23 cellular contexts compared by ENCODE assay signal in the genomic region with DNA sequence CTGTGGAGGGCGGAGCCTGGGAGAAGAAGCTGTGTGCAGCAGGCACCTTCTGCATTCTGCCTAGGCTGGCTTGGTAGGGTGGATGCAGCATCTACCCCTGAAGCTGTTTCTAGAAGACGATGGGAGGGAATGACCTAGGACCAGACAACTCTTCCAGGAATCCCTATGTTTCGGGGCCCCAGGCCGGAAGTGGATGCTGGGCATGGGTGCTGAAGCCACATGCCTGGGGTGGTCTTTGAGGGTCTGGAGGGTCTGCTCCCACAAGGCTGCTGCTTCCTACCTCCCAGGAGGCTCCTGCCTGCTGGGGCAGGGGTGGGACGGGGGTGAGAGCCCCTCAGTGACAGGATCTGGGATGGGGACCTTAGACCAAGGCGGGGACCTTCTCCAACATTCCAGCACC.
DNase-seq lines count a peak whose midpoint lies in the region; ATAC-seq and TF ChIP-seq lines count a peak whose summit lies in the region.
"Had no signal": no experiment of that assay in that cellular context is flagged by ENCODE, and none has a peak within 500 bp of the region (broad histone marks: within the 10 kb centered on the region; RNA-seq: fewer than 3 reads in every experiment).

No MANE protein-coding gene starts in this region.

- ATAC-seq in HG03175 (IDR thresholded peaks at IDR 0.05; ENCODE audit: unreplicated experiment): no peak
- ATAC-seq: HCT116, K562 had no signal

- no peak for TF ChIP-seq CTCF in WERI-Rb-1 (IDR thresholded peaks at IDR 0.05; ENCODE audit: low read depth, low read length)
- no peak for TF ChIP-seq CTCF in type B pancreatic cell (conservative IDR thresholded peaks at IDR 0.05)

- no peak overlapping the region for H3K27ac ChIP-seq in WERI-Rb-1
- H3K27ac ChIP-seq: C4-2B, Peyer's patch, SJCRH30 had no signal

- intact Hi-C loops in activated CD4-positive, alpha-beta memory T cell treated with anti-CD3 and anti-CD28 coated beads for 36 hours (cut with micrococcal nuclease): no loop called here

- CTCF ChIA-PET in activated CD4-positive, alpha-beta memory T cell treated with anti-CD3 and anti-CD28 coated beads for 36 hours (lab: Charles Lee): interaction anchor here (5.3 kb wide), 1 partner anchor 77 kb away, joined by 37 read pairs; no protein-coding TSS in a partner anchor
- CTCF ChIA-PET in activated CD4-positive, alpha-beta memory T cell treated with anti-CD3 and anti-CD28 coated beads, Interleukin-2, amount 10 ng/mL, durations not matched to agents 7 days and 5 days (lab: Charles Lee): no interaction called here

- H3K27me3 ChIP-seq in WERI-Rb-1 (ENCODE audit: insufficient read depth, low read depth, severe bottlenecking): no peaks in the 10 kb centered on the region
- H3K27me3 ChIP-seq: MG63, Peyer's patch had no signal

- DNase-seq in activated CD4-positive, alpha-beta memory T cell treated with anti-CD3 and anti-CD28 coated beads for 36 hours: peak; percentile 8
- DNase-seq in activated CD4-positive, alpha-beta memory T cell treated with anti-CD3 and anti-CD28 coated beads, Interleukin-2, amount 10 ng/mL, durations not matched to agents 7 days and 5 days: no peak
- DNase-seq in WERI-Rb-1 (peak; percentile 11), mesenteric fat pad (ENCODE audit: low spot score) (peak; percentile 47), type B pancreatic cell (ENCODE audit: extremely low spot score, unreplicated experiment) (peak; percentile 45)
- DNase-seq in activated naive CD4-positive, alpha-beta T cell (lab: John Stamatoyannopoulos, UW): no peak
- DNase-seq: AML-193; Calu3; CD8-positive, alpha-beta memory T cell; DMS153; GOT3; MG63; NCI-H1048; NCI-H1417 treated with DMSO at 0.1 percent for 48 hours; NCI-H187; NCI-H446; NCI-H526; SJCRH30 had no signal

- peaks cover 2% of the 10 kb centered on the region for H3K9me3 ChIP-seq in WERI-Rb-1 (ENCODE audit: severe bottlenecking)
- H3K9me3 ChIP-seq: MG63, Peyer's patch, SJCRH30 had no signal

- H3K4me3 Mint-ChIP-seq in activated CD4-positive, alpha-beta memory T cell treated with anti-CD3 and anti-CD28 coated beads for 36 hours: no peak overlapping the region
- H3K4me3 Mint-ChIP-seq in activated CD4-positive, alpha-beta memory T cell treated with anti-CD3 and anti-CD28 coated beads, Interleukin-2, amount 10 ng/mL, durations not matched to agents 7 days and 5 days: no peak overlapping the region
- no peak overlapping the region for H3K4me3 Mint-ChIP-seq in type B pancreatic cell
- H3K4me3 Mint-ChIP-seq: CD8-positive, alpha-beta memory T cell had no signal

- H3K36me3 Mint-ChIP-seq in activated CD4-positive, alpha-beta memory T cell treated with anti-CD3 and anti-CD28 coated beads for 36 hours: no peaks in the 10 kb centered on the region
- H3K36me3 Mint-ChIP-seq in activated CD4-positive, alpha-beta memory T cell treated with anti-CD3 and anti-CD28 coated beads, Interleukin-2, amount 10 ng/mL, durations not matched to agents 7 days and 5 days (ENCODE audit: low read depth): no peaks in the 10 kb centered on the region
- H3K36me3 Mint-ChIP-seq in type B pancreatic cell: no peaks in the 10 kb centered on the region
- H3K36me3 Mint-ChIP-seq: CD8-positive, alpha-beta memory T cell had no signal

- no peak overlapping the region for H3K4me3 ChIP-seq in WERI-Rb-1 (ENCODE audit: low read depth, low read length)
- H3K4me3 ChIP-seq: K562, MG63, Peyer's patch, SJCRH30 had no signal

- POLR2A ChIA-PET in activated CD4-positive, alpha-beta memory T cell treated with anti-CD3 and anti-CD28 coated beads for 36 hours (lab: Charles Lee): no interaction called here
- POLR2A ChIA-PET in activated CD4-positive, alpha-beta memory T cell treated with anti-CD3 and anti-CD28 coated beads, Interleukin-2, amount 10 ng/mL, durations not matched to agents 7 days and 5 days (lab: Charles Lee): no interaction called here

- H3K27ac Mint-ChIP-seq in activated CD4-positive, alpha-beta memory T cell treated with anti-CD3 and anti-CD28 coated beads for 36 hours: no peak overlapping the region
- H3K27ac Mint-ChIP-seq in activated CD4-positive, alpha-beta memory T cell treated with anti-CD3 and anti-CD28 coated beads, Interleukin-2, amount 10 ng/mL, durations not matched to agents 7 days and 5 days: no peak overlapping the region
- H3K27ac Mint-ChIP-seq in type B pancreatic cell: no peak overlapping the region
- H3K27ac Mint-ChIP-seq: CD8-positive, alpha-beta memory T cell had no signal

- H3K4me1 Mint-ChIP-seq in activated CD4-positive, alpha-beta memory T cell treated with anti-CD3 and anti-CD28 coated beads for 36 hours (ENCODE audit: low read depth): no peaks in the 10 kb centered on the region
- no peaks in the 10 kb centered on the region for H3K4me1 Mint-ChIP-seq in activated CD4-positive, alpha-beta memory T cell treated with anti-CD3 and anti-CD28 coated beads, Interleukin-2, amount 10 ng/mL, durations not matched to agents 7 days and 5 days
- H3K4me1 Mint-ChIP-seq in type B pancreatic cell (ENCODE audit: unreplicated experiment): no peaks in the 10 kb centered on the region

- no peaks in the 10 kb centered on the region for H3K36me3 ChIP-seq in WERI-Rb-1
- H3K36me3 ChIP-seq: MG63, Peyer's patch, SJCRH30 had no signal

- H3K27me3 Mint-ChIP-seq in activated CD4-positive, alpha-beta memory T cell treated with anti-CD3 and anti-CD28 coated beads for 36 hours: peaks cover 12% of the 10 kb centered on the region
- H3K27me3 Mint-ChIP-seq in activated CD4-positive, alpha-beta memory T cell treated with anti-CD3 and anti-CD28 coated beads, Interleukin-2, amount 10 ng/mL, durations not matched to agents 7 days and 5 days: peaks cover 22% of the 10 kb centered on the region
- peaks cover 44% of the 10 kb centered on the region for H3K27me3 Mint-ChIP-seq in type B pancreatic cell

- H3K9me3 Mint-ChIP-seq in activated CD4-positive, alpha-beta memory T cell treated with anti-CD3 and anti-CD28 coated beads for 36 hours: no peaks in the 10 kb centered on the region
- no peaks in the 10 kb centered on the region for H3K9me3 Mint-ChIP-seq in activated CD4-positive, alpha-beta memory T cell treated with anti-CD3 and anti-CD28 coated beads, Interleukin-2, amount 10 ng/mL, durations not matched to agents 7 days and 5 days
- H3K9me3 Mint-ChIP-seq in type B pancreatic cell: no peaks in the 10 kb centered on the region
- H3K9me3 Mint-ChIP-seq: CD8-positive, alpha-beta memory T cell had no signal

Comparison
In these comparisons a context has a peak if more than half of its experiments do, and no peak if none do; other contexts are left out.
1. DNase-seq: peak in activated CD4-positive, alpha-beta memory T cell treated with anti-CD3 and anti-CD28 coated beads for 36 hours (single experiment), WERI-Rb-1 (single experiment), mesenteric fat pad (single experiment) and type B pancreatic cell (single experiment); none in activated CD4-positive, alpha-beta memory T cell treated with anti-CD3 and anti-CD28 coated beads, Interleukin-2, amount 10 ng/mL, durations not matched to agents 7 days and 5 days (single experiment) and activated naive CD4-positive, alpha-beta T cell (0 of 4).